ENCODE assay signal across 2 cellular contexts in genomic region chr6:105369145-105369544, GRCh38.
TF ChIP-seq lines count a peak whose summit lies in the region.

No MANE protein-coding gene starts in this region.

TF ChIP-seq in GM23338, 12 proteins besides CTCF, POLR2A, EP300 and RAD21:
- TF ChIP-seq ETS1 (IDR thresholded peaks at IDR 0.05) = no peak
- TF ChIP-seq NANOG (IDR thresholded peaks at IDR 0.05; ENCODE audit: borderline replicate concordance) = no peak
- TF ChIP-seq STAT1 (IDR thresholded peaks at IDR 0.05; ENCODE audit: unreplicated experiment) = no peak
- no peak for TF ChIP-seq EZH2phosphoT487 (IDR thresholded peaks at IDR 0.05; ENCODE audit: unreplicated experiment)
- no peak for TF ChIP-seq EZH2 (IDR thresholded peaks at IDR 0.05; ENCODE audit: low read depth, unreplicated experiment)
- no peak for TF ChIP-seq JUNB (IDR thresholded peaks at IDR 0.05; ENCODE audit: unreplicated experiment)
- TF ChIP-seq POLR2AphosphoS5 (IDR thresholded peaks at IDR 0.05; ENCODE audit: low read depth) = no peak
- no peak for TF ChIP-seq ZNF331 (CRISPR knock-in tag; IDR thresholded peaks at IDR 0.05; ENCODE audit: low read depth)
- no peak for TF ChIP-seq ZNF114 (CRISPR knock-in tag; IDR thresholded peaks at IDR 0.05)
- TF ChIP-seq CREB1 (CRISPR knock-in tag; IDR thresholded peaks at IDR 0.05; ENCODE audit: low read depth) = no peak
- TF ChIP-seq ZNF462 (CRISPR knock-in tag; IDR thresholded peaks at IDR 0.05) = no peak
- no peak for TF ChIP-seq REST (IDR thresholded peaks at IDR 0.05; ENCODE audit: unreplicated experiment)
TF ChIP-seq in GM23338: peak in this region for 0.

TF ChIP-seq in HepG2, 621 proteins besides CTCF, POLR2A, EP300 and RAD21:
- TF ChIP-seq AGO2 (optimal IDR thresholded peaks at IDR 0.05; ENCODE audit: low read depth, low read length) (no peak), ZNF639 (CRISPR knock-in tag; conservative IDR thresholded peaks at IDR 0.05) (no peak), CREM (IDR thresholded peaks at IDR 0.05) (no peak), CREM (CRISPR knock-in tag; IDR thresholded peaks at IDR 0.05) (no peak), ZNF251 (CRISPR knock-in tag; IDR thresholded peaks at IDR 0.05) (no peak), FOXK2 (IDR thresholded peaks at IDR 0.05) (no peak), MAF1 (CRISPR knock-in tag; IDR thresholded peaks at IDR 0.05; ENCODE audit: borderline replicate concordance) (no peak), GMEB1 (CRISPR knock-in tag; IDR thresholded peaks at IDR 0.05; ENCODE audit: borderline replicate concordance) (no peak), ZNF737 (CRISPR knock-in tag; IDR thresholded peaks at IDR 0.05; ENCODE audit: borderline replicate concordance) (no peak), SIN3B (IDR thresholded peaks at IDR 0.05; ENCODE audit: low read length) (no peak), ZNF674 (CRISPR knock-in tag; IDR thresholded peaks at IDR 0.05; ENCODE audit: low read depth) (no peak), IKZF4 (CRISPR knock-in tag; IDR thresholded peaks at IDR 0.05; ENCODE audit: borderline replicate concordance, low read depth, not compliant biosample characterization) (no peak), HNRNPL (IDR thresholded peaks at IDR 0.05; ENCODE audit: low read depth, low read length) (no peak), ZKSCAN8 (CRISPR knock-in tag; IDR thresholded peaks at IDR 0.05; ENCODE audit: borderline replicate concordance) (no peak), ZNF20 (CRISPR knock-in tag; IDR thresholded peaks at IDR 0.05) (no peak), ZNF180 (CRISPR knock-in tag; IDR thresholded peaks at IDR 0.05; ENCODE audit: borderline replicate concordance, low read depth) (no peak), SYNCRIP (IDR thresholded peaks at IDR 0.05; ENCODE audit: insufficient read depth, low read depth, low read length) (no peak), ZNF691 (CRISPR knock-in tag; IDR thresholded peaks at IDR 0.05; ENCODE audit: borderline replicate concordance, low read depth) (no peak)
